In the genomic region with DNA sequence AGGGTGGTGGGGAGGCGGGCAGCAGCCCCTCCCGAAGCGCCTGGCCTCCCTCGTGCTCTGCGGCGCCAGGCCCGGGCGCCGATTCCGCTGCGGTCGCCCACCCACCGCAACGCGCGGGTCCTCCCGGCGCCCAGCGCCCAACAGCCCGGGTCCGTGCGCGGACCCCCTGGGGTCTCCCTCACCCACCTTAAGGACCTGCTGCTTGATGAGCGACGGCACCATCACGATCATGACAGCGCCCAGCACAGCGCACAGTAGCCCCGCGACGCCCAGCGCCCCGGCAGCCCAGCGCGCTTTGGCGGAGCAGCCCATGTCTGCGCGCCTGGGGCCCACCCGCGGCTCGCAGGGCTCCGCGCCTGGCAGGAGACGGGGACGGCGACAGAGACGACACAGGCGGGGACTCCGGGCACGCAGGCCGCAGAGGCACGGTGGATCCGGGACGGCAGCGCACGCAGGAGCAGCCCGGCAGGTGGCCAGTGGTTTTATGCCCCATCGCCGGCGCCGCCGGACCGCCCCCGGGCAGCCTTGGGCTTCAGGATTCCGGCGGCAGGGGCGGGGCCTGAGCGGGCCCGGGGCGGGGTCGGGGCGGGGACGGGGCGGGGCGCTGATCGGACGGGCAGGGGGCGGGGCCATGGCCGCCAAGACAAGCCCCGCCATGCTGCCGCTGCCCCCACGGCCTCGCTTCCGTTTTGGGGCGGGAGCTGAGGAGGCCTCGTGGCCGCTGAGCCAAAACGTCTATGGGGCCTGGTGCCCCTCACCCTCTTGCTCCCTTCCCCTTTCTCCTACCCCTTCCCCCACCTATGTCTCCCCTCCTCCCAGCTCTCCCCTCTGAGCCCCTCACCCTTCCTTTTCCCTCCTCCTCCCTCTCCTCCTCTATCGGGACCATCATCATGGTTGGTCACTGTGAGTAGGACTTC, we compare ENCODE assay signal across 8 cellular contexts. TPM values are rescaled to one million over a fixed set of nuclear protein-coding genes. Genes with fewer than 3 reads are reported as not detected.
DNase-seq lines count a peak whose midpoint lies in the region; ATAC-seq and TF ChIP-seq lines count a peak whose summit lies in the region.

A gene with protein sequence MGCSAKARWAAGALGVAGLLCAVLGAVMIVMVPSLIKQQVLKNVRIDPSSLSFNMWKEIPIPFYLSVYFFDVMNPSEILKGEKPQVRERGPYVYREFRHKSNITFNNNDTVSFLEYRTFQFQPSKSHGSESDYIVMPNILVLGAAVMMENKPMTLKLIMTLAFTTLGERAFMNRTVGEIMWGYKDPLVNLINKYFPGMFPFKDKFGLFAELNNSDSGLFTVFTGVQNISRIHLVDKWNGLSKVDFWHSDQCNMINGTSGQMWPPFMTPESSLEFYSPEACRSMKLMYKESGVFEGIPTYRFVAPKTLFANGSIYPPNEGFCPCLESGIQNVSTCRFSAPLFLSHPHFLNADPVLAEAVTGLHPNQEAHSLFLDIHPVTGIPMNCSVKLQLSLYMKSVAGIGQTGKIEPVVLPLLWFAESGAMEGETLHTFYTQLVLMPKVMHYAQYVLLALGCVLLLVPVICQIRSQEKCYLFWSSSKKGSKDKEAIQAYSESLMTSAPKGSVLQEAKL (minus strand): TSS at position 456 of the 917 bp plus-strand sequence. CDS start 144 bp downstream, at position 312.

- H3K79me2 ChIP-seq in KMS-11 (ENCODE audit: insufficient read depth, low read depth): peaks cover 38% of the 10 kb centered on the region

- H3K27me3 ChIP-seq in KMS-11 (ENCODE audit: insufficient read depth, low read depth) (no peaks in the 10 kb centered on the region), RWPE2 (ENCODE audit: insufficient read depth, poor library complexity, severe bottlenecking) (no peaks in the 10 kb centered on the region), stomach smooth muscle (ENCODE audit: control insufficient read depth in 1 of 2, insufficient read depth in 2 of 2, low read length in 2 of 2) (no peaks in the 10 kb centered on the region)

- H3K27ac Mint-ChIP-seq in neural crest cell (ENCODE audit: unreplicated experiment): peak within 1 kb of the TSS; percentile 83

- H3K36me3 ChIP-seq in KMS-11 (ENCODE audit: insufficient read depth): no peaks in the 10 kb centered on the region
- peaks cover 31% of the 10 kb centered on the region for H3K36me3 ChIP-seq in RWPE2 (ENCODE audit: low read depth)
- no peaks in the 10 kb centered on the region for H3K36me3 ChIP-seq in stomach smooth muscle (ENCODE audit: control insufficient read depth in 2 of 2, insufficient read depth in 2 of 2, low read length in 2 of 2)

- H3K4me3 Mint-ChIP-seq in neural crest cell: peak within 1 kb of the TSS; percentile 90

- peaks cover 9% of the 10 kb centered on the region for H3K27me3 Mint-ChIP-seq in neural crest cell (ENCODE audit: low read depth)

- peak within 1 kb of the TSS; percentile 55 for H2AFZ ChIP-seq in KMS-11 (ENCODE audit: low read depth)

- H3K27ac ChIP-seq in KMS-11 (peak within 1 kb of the TSS; percentile 53), RWPE2 (ENCODE audit: poor library complexity, severe bottlenecking) (peak within 1 kb of the TSS; percentile 41), stomach smooth muscle (ENCODE audit: low read length) (no peak within 1 kb of the TSS)

- H3K9ac ChIP-seq in KMS-11 (peak within 1 kb of the TSS; percentile 75), stomach smooth muscle (ENCODE audit: low read length in 2 of 2) (peak within 1 kb of the TSS; percentile 58 to 71)

- peaks cover 3% of the 10 kb centered on the region for H3K36me3 Mint-ChIP-seq in neural crest cell (ENCODE audit: low read depth)

- peaks cover 10% of the 10 kb centered on the region for H3K4me1 ChIP-seq in KMS-11 (ENCODE audit: low read depth, poor library complexity, severe bottlenecking)
- peaks cover 27% of the 10 kb centered on the region for H3K4me1 ChIP-seq in RWPE2 (ENCODE audit: insufficient read depth, poor library complexity, severe bottlenecking)
- peaks cover 19% of the 10 kb centered on the region for H3K4me1 ChIP-seq in stomach smooth muscle (ENCODE audit: control insufficient read depth, insufficient read depth, low read length)

- H3K9me3 Mint-ChIP-seq in neural crest cell: no peaks in the 10 kb centered on the region

- peaks cover 41% of the 10 kb centered on the region for H3K4me1 Mint-ChIP-seq in neural crest cell

- DNase-seq in DMS79 treated with DMSO at 0.1 percent for 48 hours (lab: John Stamatoyannopoulos, UW): peak; percentile 70
- DNase-seq in RWPE2 (ENCODE audit: low spot score): peak; percentile 82
- DNase-seq in activated effector memory CD4-positive, alpha-beta T cell treated with anti-CD3 and anti-CD28 coated beads, Interleukin-2, amount 50 U/mL, for 16 hours: peak; percentile 91
- DNase-seq in fibroblast of villous mesenchyme (ENCODE audit: low read depth): peak; percentile 79
- peak; percentile 78 for DNase-seq in neural crest cell (ENCODE audit: low read depth, low spot score)

- TF ChIP-seq CTCF in KMS-11 (conservative IDR thresholded peaks at IDR 0.05; ENCODE audit: low read depth, low read length) (no peak), RWPE2 (IDR thresholded peaks at IDR 0.05; ENCODE audit: poor library complexity, severe bottlenecking) (no peak), fibroblast of villous mesenchyme (IDR thresholded peaks at IDR 0.05; ENCODE audit: insufficient read depth, low read depth, low read length) (no peak), neural crest cell (conservative IDR thresholded peaks at IDR 0.05) (peak; percentile 20)

- H3K4me2 ChIP-seq in KMS-11: peak within 1 kb of the TSS; percentile 80

- H3K4me3 ChIP-seq in KMS-11 (IDR thresholded peaks at IDR 0.05; ENCODE audit: insufficient read depth, low read depth, low read length) (no peak within 1 kb of the TSS), RWPE2 (ENCODE audit: severe bottlenecking) (peak within 1 kb of the TSS; percentile 78), fibroblast of villous mesenchyme (ENCODE audit: low read depth, low read length) (peak within 1 kb of the TSS; percentile 69), stomach smooth muscle (ENCODE audit: low read length in 2 of 2) (peak within 1 kb of the TSS; percentile 69 to 78)

- H4K20me1 ChIP-seq in KMS-11 (ENCODE audit: insufficient read depth): no peaks in the 10 kb centered on the region

- H3K9me3 ChIP-seq in RWPE2 (ENCODE audit: severe bottlenecking) (no peaks in the 10 kb centered on the region), stomach smooth muscle (ENCODE audit: control insufficient read depth in 2 of 2, low read length in 2 of 2) (no peaks in the 10 kb centered on the region)

- peak; percentile 78 for ATAC-seq in GM21737 (IDR thresholded peaks at IDR 0.05; ENCODE audit: unreplicated experiment)
- peak; percentile 79 for ATAC-seq in RWPE2 (ENCODE audit: low read depth)

RNA-seq across cellular contexts. Expression of the gene that starts here (rescaled TPM):
- total RNA-seq in fibroblast of villous mesenchyme (22.5 and 28.5 TPM in 2 replicates), neural crest cell (50.9 and 54.8 TPM in 2 replicates)
